ENCODE assay signal across 32 cellular contexts in the genomic region with DNA sequence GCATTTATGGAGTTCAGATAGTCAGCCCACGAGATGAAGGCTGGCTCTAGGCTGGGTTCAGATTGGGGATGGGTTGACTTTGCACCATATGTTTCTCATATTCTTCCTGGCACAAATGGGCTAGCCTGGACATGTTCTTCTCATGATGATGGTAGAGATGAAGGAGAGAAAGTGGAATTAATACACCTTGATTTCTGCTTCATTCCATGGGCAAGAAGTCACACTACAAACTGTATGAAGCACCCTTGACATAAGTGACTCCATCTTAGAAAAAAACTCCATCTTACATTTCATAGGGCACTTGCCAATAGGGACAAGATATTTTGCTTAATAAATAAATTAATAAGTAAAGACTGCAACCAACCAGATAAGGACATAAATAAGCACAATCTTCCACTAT.
"Had no signal": no experiment of that assay in that cellular context is flagged by ENCODE, and none has a peak within 500 bp of the region (broad histone marks: within the 10 kb centered on the region; RNA-seq: fewer than 3 reads in every experiment).

No MANE protein-coding gene starts in this region.

- H3K36me3 ChIP-seq: brain microvascular endothelial cell, gastroesophageal sphincter, heart right ventricle, WERI-Rb-1 had no signal

- H3K27ac ChIP-seq: brain microvascular endothelial cell, gastroesophageal sphincter, heart right ventricle, WERI-Rb-1 had no signal

- H3K4me3 ChIP-seq: gastroesophageal sphincter, heart right ventricle had no signal

- H3K27ac Mint-ChIP-seq: activated CD4-positive, alpha-beta memory T cell treated with anti-CD3 and anti-CD28 coated beads, Interleukin-2, amount 10 ng/mL, durations not matched to agents 7 days and 5 days; activated CD4-positive, alpha-beta T cell treated with anti-CD3 and anti-CD28 coated beads, Interleukin-2, amount 10 ng/mL, durations not matched to agents 7 days and 5 days; activated naive CD8-positive, alpha-beta T cell; activated T-cell treated with anti-CD3 and anti-CD28 coated beads, Interleukin-2, amount 50 U/mL, for 24 hours; activated T-cell treated with anti-CD3 and anti-CD28 coated beads, Interleukin-2, amount 50 U/mL, for 72 hours; T-helper 17 cell; T-helper 2 cell treated with Interferon-gamma antibody and Interleukin-4, amounts not matched to agents 5 μg/mL and 100 μg/mL, for 36 hours had no signal

- H3K4me3 Mint-ChIP-seq: activated CD4-positive, alpha-beta memory T cell treated with anti-CD3 and anti-CD28 coated beads, Interleukin-2, amount 10 ng/mL, durations not matched to agents 7 days and 5 days; activated CD4-positive, alpha-beta T cell treated with anti-CD3 and anti-CD28 coated beads, Interleukin-2, amount 10 ng/mL, durations not matched to agents 7 days and 5 days; activated naive CD8-positive, alpha-beta T cell; activated T-cell treated with anti-CD3 and anti-CD28 coated beads, Interleukin-2, amount 50 U/mL, for 24 hours; activated T-cell treated with anti-CD3 and anti-CD28 coated beads, Interleukin-2, amount 50 U/mL, for 72 hours; T-helper 17 cell; T-helper 2 cell treated with Interferon-gamma antibody and Interleukin-4, amounts not matched to agents 5 μg/mL and 100 μg/mL, for 36 hours had no signal

- FAIRE-seq: astrocyte, colon, endometrium, endothelial cell of umbilical vein had no signal

- H3K27me3 ChIP-seq: brain microvascular endothelial cell had no signal

- H3K4me1 ChIP-seq: gastroesophageal sphincter had no signal

- DNase-seq: activated CD4-positive, alpha-beta memory T cell treated with anti-CD3 and anti-CD28 coated beads, Interleukin-2, amount 10 ng/mL, durations not matched to agents 7 days and 5 days; activated CD4-positive, alpha-beta T cell treated with anti-CD3 and anti-CD28 coated beads for 1 hour; activated CD4-positive, alpha-beta T cell treated with anti-CD3 and anti-CD28 coated beads for 4 hours; activated CD4-positive, alpha-beta T cell treated with anti-CD3 and anti-CD28 coated beads, Interleukin-2, amount 10 ng/mL, durations not matched to agents 7 days and 5 days; activated CD4-positive, alpha-beta T cell treated with anti-CD3 and anti-CD28 coated beads, Interleukin-2, amount 50 U/mL, for 4 hours; activated CD8-positive, alpha-beta memory T cell treated with anti-CD3 and anti-CD28 coated beads, Interleukin-2, amount 50 U/mL, for 48 hours; activated gamma-delta T cell; activated naive CD4-positive, alpha-beta T cell; activated naive CD4-positive, alpha-beta T cell treated with anti-CD3 and anti-CD28 coated beads, Interleukin-2, amount 50 U/mL, for 16 hours; activated T-cell treated with anti-CD3 and anti-CD28 coated beads for 4 hours; activated T-cell treated with anti-CD3 and anti-CD28 coated beads, Interleukin-2, amount 50 U/mL, for 24 hours; activated T-cell treated with anti-CD3 and anti-CD28 coated beads, Interleukin-2, amount 50 U/mL, for 72 hours; amniotic stem cell; anterior cingulate cortex; brain microvascular endothelial cell; caudate nucleus; cortex of kidney; effector CD8-positive, alpha-beta T cell; foreskin melanocyte; heart right ventricle; T-helper 1 cell; T-helper 17 cell; T1000; WERI-Rb-1 had no signal

- ATAC-seq: activated T-cell treated with anti-CD3 and anti-CD28 coated beads, Interleukin-2, amount 50 U/mL, for 72 hours; esophagus mucosa; gastroesophageal sphincter; heart right ventricle; T-helper 17 cell had no signal
